10 cellular contexts compared by ENCODE assay signal in the genomic region with DNA sequence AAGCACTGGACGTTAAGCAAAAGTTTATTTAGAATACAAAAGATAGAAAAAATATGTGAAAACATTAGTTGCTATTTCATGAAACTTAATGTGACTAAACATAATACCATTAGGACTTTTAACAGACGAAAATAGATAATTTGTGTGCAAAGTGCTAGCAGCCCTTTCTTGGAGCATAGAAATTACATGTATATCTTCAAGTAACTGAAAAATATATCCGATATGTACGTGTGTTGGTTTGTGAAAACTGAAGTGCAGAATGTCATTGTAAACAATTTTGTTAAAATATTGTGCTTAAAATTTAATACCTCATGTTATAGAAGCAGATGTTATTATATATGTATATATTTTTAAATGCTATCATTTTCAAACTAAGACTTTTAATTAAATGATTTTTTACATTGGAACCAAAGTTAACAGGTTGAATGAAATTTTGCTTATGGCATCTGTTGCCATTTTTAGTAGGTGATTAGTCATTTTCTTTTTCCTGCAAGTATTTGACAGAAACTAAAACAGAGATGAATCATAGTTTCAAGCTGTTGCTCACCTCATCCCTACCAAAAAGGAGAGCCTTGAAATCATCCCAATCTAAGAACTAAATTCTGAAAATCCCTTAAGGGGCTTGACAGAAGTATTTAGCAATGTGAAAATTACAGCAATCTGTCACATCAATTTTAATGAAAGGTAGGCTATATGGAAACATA.
DNase-seq lines count a peak whose midpoint lies in the region; ATAC-seq and TF ChIP-seq lines count a peak whose summit lies in the region.
"Had no signal": no experiment of that assay in that cellular context is flagged by ENCODE, and none has a peak within 500 bp of the region (broad histone marks: within the 10 kb centered on the region; RNA-seq: fewer than 3 reads in every experiment).

No MANE protein-coding gene starts in this region.

- H3K27me3 ChIP-seq in H7 (ENCODE audit: control insufficient read depth, insufficient read depth, low read length), result no peaks in the 10 kb centered on the region

- ATAC-seq in GM21529 (IDR thresholded peaks at IDR 0.05; ENCODE audit: unreplicated experiment), result peak; percentile 86
- ATAC-seq in HG02938 (IDR thresholded peaks at IDR 0.05; ENCODE audit: unreplicated experiment), result no peak

- no peaks in the 10 kb centered on the region for H3K36me3 ChIP-seq in H7 (replicated peaks; ENCODE audit: control insufficient read depth, insufficient read depth, low read length)

- no peak for TF ChIP-seq CTCF in fibroblast of mammary gland (conservative IDR thresholded peaks at IDR 0.05; ENCODE audit: control insufficient read depth, insufficient read depth, low read depth, low read length)

- DNase-seq in EL, result peak; percentile 51
- DNase-seq in HPDE6-E6E7 (ENCODE audit: extremely low spot score), result peak; percentile 22
- DNase-seq in fibroblast of mammary gland (ENCODE audit: low read depth), result peak; percentile 64
- DNase-seq in H7, result no peak
- no peak for DNase-seq in C1 segment of cervical spinal cord (lab: John Stamatoyannopoulos, UW)
- no peak for DNase-seq in NCI-H1105 treated with DMSO at 0.1 percent for 48 hours (lab: John Stamatoyannopoulos, UW)
- DNase-seq: activated naive CD4-positive, alpha-beta T cell; Caco-2 had no signal

- H3K4me3 ChIP-seq in fibroblast of mammary gland (ENCODE audit: control insufficient read depth, low read depth, low read length) (no peak overlapping the region), H7 (ENCODE audit: insufficient read depth, low read depth, low read length) (no peak overlapping the region)

Comparison
In these comparisons a context has a peak if more than half of its experiments do, and no peak if none do; other contexts are left out.
1. DNase-seq: peak in EL (single experiment), HPDE6-E6E7 (single experiment) and fibroblast of mammary gland (single experiment); none in H7 (single experiment), C1 segment of cervical spinal cord (0 of 14) and NCI-H1105 treated with DMSO at 0.1 percent for 48 hours (single experiment).